8 cellular contexts compared by ENCODE assay signal in the genomic region with DNA sequence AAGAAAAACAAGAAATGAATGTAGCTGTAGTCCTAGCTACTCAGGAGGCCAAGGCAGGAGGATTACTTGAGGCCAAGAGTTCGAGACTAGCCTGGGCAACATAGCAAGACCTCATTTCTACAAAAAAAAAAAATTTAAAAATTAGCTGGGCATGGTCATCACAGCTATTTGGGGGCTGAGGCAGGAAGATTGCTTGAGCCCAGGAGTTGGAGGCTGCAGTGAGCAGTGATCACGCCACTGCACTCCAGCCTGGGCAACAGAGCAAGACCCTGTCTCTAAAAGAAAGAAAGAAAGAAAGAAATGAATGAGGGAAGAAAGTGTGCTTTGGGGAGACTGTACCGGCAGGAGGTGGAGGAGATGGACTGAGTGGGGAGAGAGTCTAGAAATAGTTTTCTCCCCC. TPM values are rescaled to one million over a fixed set of nuclear protein-coding genes. Genes with fewer than 3 reads are reported as not detected.
A peak's percentile ranks its signal among the peaks of the same experiment; 100 is the strongest.
DNase-seq lines count a peak whose midpoint lies in the region; ATAC-seq, FAIRE-seq and TF ChIP-seq lines count a peak whose summit lies in the region.
"Not testable (repeated sequence)": the region's sequence is repeated elsewhere in the genome, so short reads cannot be mapped to it uniquely, and the experiment has no call there.

No MANE protein-coding gene starts in this region.

- H3K4me3 ChIP-seq in NB4 (ENCODE audit: low read depth, low read length): peak overlapping the region; percentile 60
- H3K4me3 ChIP-seq in GM12878, lower lobe of right lung, thoracic aorta: not testable (repeated sequence)

- SMC1A ChIA-PET in GM12878 (lab: Charles Lee; ENCODE audit: uncharacterized antibody, unreplicated experiment): not testable (repeated sequence)

- peaks cover 15% of the 10 kb centered on the region for H3K4me1 ChIP-seq in GM12878 (ENCODE audit: control insufficient read depth, insufficient read depth, low read length)
- peaks cover 35% of the 10 kb centered on the region for H3K4me1 ChIP-seq in lower lobe of right lung
- H3K4me1 ChIP-seq in thoracic aorta (ENCODE audit: control insufficient read depth in 1 of 2, low read depth in 2 of 2): peaks cover 18 to 30% of the 10 kb centered on the region in 2 donors

- not testable (repeated sequence) for TF ChIP-seq CTCF in CD14-positive monocyte (IDR thresholded peaks at IDR 0.05); NB4 (IDR thresholded peaks at IDR 0.05; ENCODE audit: low read depth, low read length); GM12878 (IDR thresholded peaks at IDR 0.05 in 2 of 3, conservative IDR thresholded peaks at IDR 0.05 in 1 of 3; ENCODE audit: control insufficient read depth in 2 of 3, extremely low read depth in 1 of 3, insufficient read depth in 1 of 3, low read depth in 3 of 3, low read length in 3 of 3); lower lobe of right lung (IDR thresholded peaks at IDR 0.05); thoracic aorta (IDR thresholded peaks at IDR 0.05)

- not testable (repeated sequence) for H3K36me3 ChIP-seq in GM12878 (ENCODE audit: control insufficient read depth in 2 of 2, insufficient read depth in 2 of 2, low read length in 1 of 2); lower lobe of right lung; thoracic aorta

- not testable (repeated sequence) for H3K9me3 ChIP-seq in GM12878 (replicated peaks; ENCODE audit: control insufficient read depth, insufficient read depth, low read length); lower lobe of right lung; thoracic aorta

- 36% methylated on average over 3 of the region's 3 CpGs for WGBS in GM12878 (ENCODE audit: insufficient coverage, insufficient replicate concordance, low lambda C conversion rate, missing lambda C conversion rate)

- H3K79me2 ChIP-seq in GM12878 (ENCODE audit: control insufficient read depth, insufficient read depth, low read length): not testable (repeated sequence)

- CTCF ChIA-PET in activated CD4-positive, alpha-beta T cell treated with anti-CD3 and anti-CD28 coated beads for 36 hours (lab: Charles Lee): interaction anchor here (0.6 to 1.8 kb wide), 4 partner anchors 12 to 185 kb away, joined by 3 to 6 read pairs (median 4); no protein-coding TSS in a partner anchor
- CTCF ChIA-PET in GM12878 (lab: Yijun Ruan, JAX): interaction anchor here (1.7 to 2.2 kb wide), 2 partner anchors 45 to 50 kb away, joined by 6 to 8 read pairs; no protein-coding TSS in a partner anchor

- H3K27ac Mint-ChIP-seq in CD14-positive monocyte: peak overlapping the region; percentile 94 to 98 (median 96)
- H3K27ac Mint-ChIP-seq in activated CD4-positive, alpha-beta T cell treated with anti-CD3 and anti-CD28 coated beads for 36 hours: peak overlapping the region; percentile 85

- H3K9me3 Mint-ChIP-seq in CD14-positive monocyte; activated CD4-positive, alpha-beta T cell treated with anti-CD3 and anti-CD28 coated beads for 36 hours (ENCODE audit: low read depth): not testable (repeated sequence)

- RAD21 ChIA-PET in GM12878 (lab: Charles Lee; ENCODE audit: unreplicated experiment): interaction anchor here (1.6 kb wide), 1 partner anchor 14 kb away, joined by 5 read pairs; no protein-coding TSS in a partner anchor

- not testable (repeated sequence) for TF ChIP-seq EP300 in GM12878 (IDR thresholded peaks at IDR 0.05; ENCODE audit: borderline replicate concordance in 1 of 2, control insufficient read depth in 1 of 2, low read depth in 2 of 2, low read length in 2 of 2)

- not testable (repeated sequence) for H3K27ac ChIP-seq in GM12878 (ENCODE audit: control insufficient read depth, insufficient read depth)
- H3K27ac ChIP-seq in epithelial cell of prostate (peak overlapping the region; percentile 93), lower lobe of right lung (peak overlapping the region; percentile 79), thoracic aorta (peak overlapping the region; percentile 87 to 88)

- H3K27me3 Mint-ChIP-seq in CD14-positive monocyte (ENCODE audit: low read depth in 3 of 3); activated CD4-positive, alpha-beta T cell treated with anti-CD3 and anti-CD28 coated beads for 36 hours: not testable (repeated sequence)

- DNase-seq in CD14-positive monocyte (ENCODE audit: low spot score); NB4 (ENCODE audit: low read depth); activated CD4-positive, alpha-beta T cell treated with anti-CD3 and anti-CD28 coated beads for 36 hours; GM12878 (ENCODE audit: low read depth, low spot score); epithelial cell of prostate (ENCODE audit: low read depth, low spot score); lower lobe of right lung; thoracic aorta (ENCODE audit: low spot score): not testable (repeated sequence)
- peak; percentile 2 for DNase-seq in posterior vena cava (ENCODE audit: low spot score)

- not testable (repeated sequence) for ATAC-seq in activated CD4-positive, alpha-beta T cell treated with anti-CD3 and anti-CD28 coated beads for 36 hours; GM12878; lower lobe of right lung; thoracic aorta (ENCODE audit: insufficient number of reproducible peaks, low FRiP score, low read depth)

- H3K36me3 Mint-ChIP-seq in CD14-positive monocyte; activated CD4-positive, alpha-beta T cell treated with anti-CD3 and anti-CD28 coated beads for 36 hours (ENCODE audit: low read depth): not testable (repeated sequence)

- not testable (repeated sequence) for H4K20me1 ChIP-seq in GM12878 (ENCODE audit: control insufficient read depth, insufficient read depth)

- H3K4me2 ChIP-seq in GM12878 (ENCODE audit: control insufficient read depth, insufficient read depth): peak overlapping the region; percentile 66; the same call in 1 of the 2 replicates

- peak overlapping the region; percentile 61 to 87 for H3K4me3 Mint-ChIP-seq in CD14-positive monocyte
- H3K4me3 Mint-ChIP-seq in activated CD4-positive, alpha-beta T cell treated with anti-CD3 and anti-CD28 coated beads for 36 hours: not testable (repeated sequence)

- in situ Hi-C loops in GM12878 (cut with MboI): not testable (repeated sequence)

- BruUV-seq in GM12878 (replicated peaks; lab: Mats Ljungman, UMichigan): not testable (repeated sequence)

- not testable (repeated sequence) for H3K9ac ChIP-seq in GM12878 (ENCODE audit: control insufficient read depth, insufficient read depth, low read length)

- not testable (repeated sequence) for TF ChIP-seq POLR2A in NB4 (IDR thresholded peaks at IDR 0.05; ENCODE audit: extremely low read depth, insufficient read length); GM12878 (IDR thresholded peaks at IDR 0.05; ENCODE audit: low read depth, low read length)

- not testable (repeated sequence) for FAIRE-seq in GM12878 (lab: Jason Lieb, UNC)

- peaks cover 52% of the 10 kb centered on the region for H3K4me1 Mint-ChIP-seq in CD14-positive monocyte
- peaks cover 20% of the 10 kb centered on the region for H3K4me1 Mint-ChIP-seq in activated CD4-positive, alpha-beta T cell treated with anti-CD3 and anti-CD28 coated beads for 36 hours

- H3K27me3 ChIP-seq in GM12878 (replicated peaks in 1 of 2; ENCODE audit: control insufficient read depth in 2 of 2, insufficient read depth in 2 of 2, low read length in 1 of 2); lower lobe of right lung (ENCODE audit: low read depth); thoracic aorta (replicated peaks; ENCODE audit: insufficient read depth): not testable (repeated sequence)

- H2AFZ ChIP-seq in GM12878 (ENCODE audit: control insufficient read depth, low read depth, low read length): peak overlapping the region; percentile 92

- intact Hi-C loops in CD14-positive monocyte (cut with micrococcal nuclease); activated CD4-positive, alpha-beta T cell treated with anti-CD3 and anti-CD28 coated beads for 36 hours (cut with DNase I, micrococcal nuclease); GM12878 (cut with micrococcal nuclease; ENCODE audit: unreplicated experiment); lower lobe of right lung (cut with DNase I); posterior vena cava (cut with DNase I): not testable (repeated sequence)

- TF ChIP-seq RAD21 in GM12878 (IDR thresholded peaks at IDR 0.05; ENCODE audit: insufficient read depth, low read depth, low read length): not testable (repeated sequence)

- POLR2A ChIA-PET in activated CD4-positive, alpha-beta T cell treated with anti-CD3 and anti-CD28 coated beads for 36 hours (lab: Charles Lee): interaction anchor here (0.6 kb wide), 1 partner anchor 25 kb away, joined by 3 read pairs; no protein-coding TSS in a partner anchor
- POLR2A ChIA-PET in GM12878 (lab: Charles Lee): interaction anchor here (0.5 kb wide), 1 partner anchor 14 kb away, joined by 3 read pairs; no protein-coding TSS in a partner anchor

RNA-seq across cellular contexts. Expression of gene YWHAG, which starts 5.0 kb away (rescaled TPM):
- polyA plus RNA-seq in CD14-positive monocyte (10 to 100 TPM in 1 of 2 donors, 1 to 10 TPM in 1; 6.9 to 12.2 TPM), GM12878 (2011; rRNA removed) (59.6 and 75.1 TPM in 2 replicates), GM12878 (2014; fragmentation: Illumina TruSeq; extraction: Trizol) (125 and 130 TPM in 2 replicates), GM12878 (2014; fragmentation: Nextera tagmentation; extraction: Ambion mirVana) (10 to 100 TPM; 20.2 to 27.2 TPM), GM12878 (2014; rRNA removed) (55.4 and 61.8 TPM in 2 replicates), GM12878 (2016; fragmentation: Nextera tagmentation; extraction: Ambion mirVana) (10 to 100 TPM; 24.3 to 26.1 TPM)
- total RNA-seq in activated CD4-positive, alpha-beta T cell treated with anti-CD3 and anti-CD28 coated beads for 36 hours: 100 to 1,000 TPM; 140 to 144 TPM
- total RNA-seq in GM12878 (2013; cell fraction: nucleolus; rRNA removed): 36.7 and 39.5 TPM in 2 replicates
- total RNA-seq in GM12878 (2014; rRNA removed) (26.0 and 26.4 TPM in 2 replicates), GM12878 (2014; rRNA removed; fragmentation: Illumina TruSeq; extraction: Trizol) (77.4 and 79.7 TPM in 2 replicates), GM12878 (2021) (153 and 157 TPM in 2 replicates), lower lobe of right lung (97.1 TPM), posterior vena cava (100 to 1,000 TPM; 114 to 134 TPM), thoracic aorta (100 to 1,000 TPM in 1 of 2 donors, 10 to 100 TPM in 1; 63.2 to 129 TPM)
- polyA plus RNA-seq in GM12878 (2011; ENCODE audit: low read depth): 37.6 TPM
- 34.2 and 44.7 TPM in 2 replicates for polyA plus RNA-seq in GM12878 (2011; cell fraction: cytosol; rRNA removed)
- 25.0 and 40.2 TPM in 2 replicates for polyA plus RNA-seq in GM12878 (2011; cell fraction: nucleus; rRNA removed)
- 86.1 and 86.2 TPM in 2 replicates for polyA plus RNA-seq in GM12878 (2012)
- 60.4 and 89.3 TPM in 2 replicates for polyA minus RNA-seq in GM12878 (2011; rRNA and poly(A)+ RNA removed)
- polyA minus RNA-seq in GM12878 (2011; cell fraction: cytosol; rRNA and poly(A)+ RNA removed): 48.9 and 52.5 TPM in 2 replicates
- polyA minus RNA-seq in GM12878 (2011; cell fraction: nucleus; rRNA and poly(A)+ RNA removed): 11.5 and 21.3 TPM in 2 replicates

RNA-seq across cellular contexts. Expression of gene SSC4D, which starts 45.7 kb away (rescaled TPM):
- polyA plus RNA-seq in CD14-positive monocyte: under 1 TPM; 0.48 to 0.56 TPM
- under 1 TPM; 0.79 to 0.91 TPM for total RNA-seq in activated CD4-positive, alpha-beta T cell treated with anti-CD3 and anti-CD28 coated beads for 36 hours
- 0.33 TPM in 1 of 2 replicates, not detected in the other for total RNA-seq in GM12878 (2013; cell fraction: nucleolus; rRNA removed)
- 0.34 and 0.65 TPM in 2 replicates for total RNA-seq in GM12878 (2014; rRNA removed)
- 0.14 and 0.18 TPM in 2 replicates for total RNA-seq in GM12878 (2014; rRNA removed; fragmentation: Illumina TruSeq; extraction: Trizol)
- 0.41 and 0.72 TPM in 2 replicates for total RNA-seq in GM12878 (2021)
- polyA plus RNA-seq in GM12878 (2011; ENCODE audit: low read depth): not detected
- polyA plus RNA-seq in GM12878 (2011; rRNA removed): 0.24 TPM in 2 replicates
- 0.51 and 0.57 TPM in 2 replicates for polyA plus RNA-seq in GM12878 (2011; cell fraction: cytosol; rRNA removed)
- polyA plus RNA-seq in GM12878 (2011; cell fraction: nucleus; rRNA removed): 0.15 and 0.18 TPM in 2 replicates
- 0.18 and 0.39 TPM in 2 replicates for polyA plus RNA-seq in GM12878 (2012)
- 0.21 and 0.25 TPM in 2 replicates for polyA plus RNA-seq in GM12878 (2014; fragmentation: Illumina TruSeq; extraction: Trizol)
- under 1 TPM in 1 of 2 experiments, not detected in 1; 0.11 TPM for polyA plus RNA-seq in GM12878 (2014; fragmentation: Nextera tagmentation; extraction: Ambion mirVana)
- polyA plus RNA-seq in GM12878 (2014; rRNA removed): 0.08 and 0.29 TPM in 2 replicates
- polyA plus RNA-seq in GM12878 (2016; fragmentation: Nextera tagmentation; extraction: Ambion mirVana): under 1 TPM; 0.63 to 0.79 TPM
- 0.37 and 0.52 TPM in 2 replicates for polyA minus RNA-seq in GM12878 (2011; rRNA and poly(A)+ RNA removed)
- not detected in 2 replicates for polyA minus RNA-seq in GM12878 (2011; cell fraction: cytosol; rRNA and poly(A)+ RNA removed)
- polyA minus RNA-seq in GM12878 (2011; cell fraction: nucleus; rRNA and poly(A)+ RNA removed): not detected in 2 replicates
- total RNA-seq in lower lobe of right lung: 1.7 TPM
- under 1 TPM; 0.32 to 0.38 TPM for total RNA-seq in posterior vena cava
- total RNA-seq in thoracic aorta: 1 to 10 TPM; 1.5 to 3.2 TPM
